In genomic region chr2:36290306-36290705, GRCh38 we compare ENCODE assay signal across 11 cellular contexts.
"Had no signal": no experiment of that assay in that cellular context is flagged by ENCODE, and none has a peak within 500 bp of the region (broad histone marks: within the 10 kb centered on the region; RNA-seq: fewer than 3 reads in every experiment).

No MANE protein-coding gene starts in this region.

- H2AFZ ChIP-seq: parathyroid adenoma had no signal

- DNase-seq: activated CD4-positive, alpha-beta T cell treated with anti-CD3 and anti-CD28 coated beads for 36 hours; activated CD8-positive, alpha-beta memory T cell treated with anti-CD3 and anti-CD28 coated beads, Interleukin-2, amount 50 U/mL, for 48 hours; activated CD8-positive, alpha-beta T cell treated with anti-CD3 and anti-CD28 coated beads for 36 hours; kidney glomerular epithelial cell; retina; T1000; thyroid gland had no signal

- H3K36me3 ChIP-seq: ascending aorta, thyroid gland, vagina had no signal

- ATAC-seq: activated CD4-positive, alpha-beta T cell treated with anti-CD3 and anti-CD28 coated beads for 36 hours; activated CD8-positive, alpha-beta T cell treated with anti-CD3 and anti-CD28 coated beads for 36 hours had no signal

- H3K79me2 ChIP-seq: parathyroid adenoma had no signal

- H3K4me3 ChIP-seq: ascending aorta, skin epidermis, thyroid gland, vagina had no signal

- H3K9ac ChIP-seq: parathyroid adenoma had no signal

- H3K4me1 ChIP-seq: ascending aorta, parathyroid adenoma, thyroid gland, vagina had no signal

- H3K27ac ChIP-seq: ascending aorta, parathyroid adenoma, skin epidermis, thyroid gland, vagina had no signal

- H3K27me3 ChIP-seq: ascending aorta, thyroid gland, vagina had no signal

- H3K9me3 ChIP-seq: ascending aorta, thyroid gland, vagina had no signal
